9 cellular contexts compared by ENCODE assay signal in genomic region chr3:14403636-14404395, GRCh38. TPM values are rescaled to one million over a fixed set of nuclear protein-coding genes. Genes with fewer than 3 reads are reported as not detected.
A peak's percentile ranks its signal among the peaks of the same experiment; 100 is the strongest.
DNase-seq lines count a peak whose midpoint lies in the region; ATAC-seq and TF ChIP-seq lines count a peak whose summit lies in the region.
"Had no signal": no experiment of that assay in that cellular context is flagged by ENCODE, and none has a peak within 500 bp of the region (broad histone marks: within the 10 kb centered on the region; RNA-seq: fewer than 3 reads in every experiment).

No MANE protein-coding gene starts in this region.

- peak overlapping the region; percentile 100 for H3K4me3 Mint-ChIP-seq in natural killer cell treated with Interleukin-12 subunit alpha and Interleukin-12 subunit beta and Interleukin-15 and Interleukin-18, amount 100 ng/mL, for 72 hours

- no peak overlapping the region for H2AFZ ChIP-seq in ACC112 (ENCODE audit: low read length, unreplicated experiment)
- H2AFZ ChIP-seq: parathyroid adenoma had no signal

- peaks cover 40% of the 10 kb centered on the region for H3K79me2 ChIP-seq in ACC112 (ENCODE audit: control insufficient read depth, insufficient read depth, low read length, unreplicated experiment)
- H3K79me2 ChIP-seq: parathyroid adenoma had no signal

- H3K27ac Mint-ChIP-seq in natural killer cell treated with Interleukin-12 subunit alpha and Interleukin-12 subunit beta and Interleukin-15 and Interleukin-18, amount 100 ng/mL, for 72 hours = peak overlapping the region; percentile 88 to 89

- H3K9me3 Mint-ChIP-seq in natural killer cell treated with Interleukin-12 subunit alpha and Interleukin-12 subunit beta and Interleukin-15 and Interleukin-18, amount 100 ng/mL, for 72 hours = no peaks in the 10 kb centered on the region

- TF ChIP-seq CTCF in GM12865 (IDR thresholded peaks at IDR 0.05; ENCODE audit: insufficient read depth, low read depth, low read length, missing control alignments) (no peak), epithelial cell of proximal tubule (conservative IDR thresholded peaks at IDR 0.05; ENCODE audit: low read depth, low read length) (no peak)

- no peaks in the 10 kb centered on the region for H3K36me3 ChIP-seq in ACC112 (ENCODE audit: insufficient read depth, low read length)

- DNase-seq in GM12865 (ENCODE audit: low read depth) = no peak
- DNase-seq in SK-N-DZ (ENCODE audit: low spot score) = peak; percentile 40
- DNase-seq in epithelial cell of proximal tubule (ENCODE audit: low read depth) = no peak
- DNase-seq in natural killer cell treated with Interleukin-12 subunit alpha and Interleukin-12 subunit beta and Interleukin-15 and Interleukin-18, amount 100 ng/mL, for 72 hours (ENCODE audit: low spot score) = no peak
- DNase-seq in NCI-H1694 treated with DMSO at 0.1 percent for 48 hours (lab: John Stamatoyannopoulos, UW) = no peak
- no peak for DNase-seq in D341Med (ENCODE audit: low spot score)

- H3K4me3 ChIP-seq in ACC112 (ENCODE audit: low read depth, low read length) (peak overlapping the region; percentile 94), GM12865 (ENCODE audit: low read depth, low read length) (peak overlapping the region; percentile 96), epithelial cell of proximal tubule (ENCODE audit: low read depth, low read length) (peak overlapping the region; percentile 100)

- no peaks in the 10 kb centered on the region for H3K27me3 ChIP-seq in ACC112 (ENCODE audit: insufficient read depth, low read length)

- no peaks in the 10 kb centered on the region for H3K27me3 Mint-ChIP-seq in natural killer cell treated with Interleukin-12 subunit alpha and Interleukin-12 subunit beta and Interleukin-15 and Interleukin-18, amount 100 ng/mL, for 72 hours

- no peaks in the 10 kb centered on the region for H3K36me3 Mint-ChIP-seq in natural killer cell treated with Interleukin-12 subunit alpha and Interleukin-12 subunit beta and Interleukin-15 and Interleukin-18, amount 100 ng/mL, for 72 hours

- peaks cover 14% of the 10 kb centered on the region for H3K4me1 ChIP-seq in ACC112 (ENCODE audit: control insufficient read depth, insufficient read depth, low read length, unreplicated experiment)
- H3K4me1 ChIP-seq: parathyroid adenoma had no signal

- peaks cover 20 to 33% of the 10 kb centered on the region in 2 donors for H3K4me1 Mint-ChIP-seq in natural killer cell treated with Interleukin-12 subunit alpha and Interleukin-12 subunit beta and Interleukin-15 and Interleukin-18, amount 100 ng/mL, for 72 hours (ENCODE audit: low read depth in 2 of 2)

- no peak for ATAC-seq in natural killer cell treated with Interleukin-12 subunit alpha and Interleukin-12 subunit beta and Interleukin-15 and Interleukin-18, amount 100 ng/mL, for 72 hours
- ATAC-seq in HG02642 (IDR thresholded peaks at IDR 0.05; ENCODE audit: poor library complexity, unreplicated experiment) = no peak

- no peak overlapping the region for H3K27ac ChIP-seq in ACC112 (ENCODE audit: low read depth, low read length)
- H3K27ac ChIP-seq: parathyroid adenoma had no signal

RNA-seq across cellular contexts. Expression of gene SLC6A6, which starts 1.4 kb away (rescaled TPM):
- polyA plus RNA-seq in SK-N-DZ (2014; cell fraction: cytosol; rRNA removed) = 23.6 and 27.2 TPM in 2 replicates
- polyA plus RNA-seq in SK-N-DZ (2014; cell fraction: nucleus; rRNA removed) = 49.9 and 68.9 TPM in 2 replicates
- total RNA-seq in epithelial cell of proximal tubule = 24.2 and 27.9 TPM in 2 replicates
- 10 to 100 TPM; 20.4 to 56.7 TPM for total RNA-seq in natural killer cell treated with Interleukin-12 subunit alpha and Interleukin-12 subunit beta and Interleukin-15 and Interleukin-18, amount 100 ng/mL, for 72 hours
